8 cellular contexts compared by ENCODE assay signal in genomic region chr19:56566904-56567273, GRCh38. TPM values are rescaled to one million over a fixed set of nuclear protein-coding genes. Genes with fewer than 3 reads are reported as not detected.
DNase-seq lines count a peak whose midpoint lies in the region; ATAC-seq and TF ChIP-seq lines count a peak whose summit lies in the region.

No MANE protein-coding gene starts in this region.

- CTCF ChIA-PET in AG04449 (lab: Yijun Ruan, JAX): no interaction called here
- CTCF ChIA-PET in MCF 10A (lab: Yijun Ruan, JAX): no interaction called here

- H3K27me3 Mint-ChIP-seq in MCF 10A (ENCODE audit: insufficient read depth, unreplicated experiment): no peaks in the 10 kb centered on the region

- ATAC-seq in GM18867 (IDR thresholded peaks at IDR 0.05; ENCODE audit: unreplicated experiment): peak; percentile 30
- peak; percentile 11 for ATAC-seq in HG03108 (IDR thresholded peaks at IDR 0.05; ENCODE audit: unreplicated experiment)

- H3K36me3 ChIP-seq in SJSA1: peaks cover 19% of the 10 kb centered on the region

- H3K4me1 ChIP-seq in SJSA1 (replicated peaks): no peaks in the 10 kb centered on the region

- H3K27ac ChIP-seq in SJSA1 (no peak overlapping the region), layer of hippocampus (ENCODE audit: low read depth, low read length) (peak overlapping the region; percentile 80)

- no TSS peak for BruUV-seq in MCF 10A (replicated peaks; lab: Mats Ljungman, UMichigan)

- H3K4me1 Mint-ChIP-seq in MCF 10A (ENCODE audit: insufficient read depth, unreplicated experiment): no peaks in the 10 kb centered on the region

- H3K36me3 Mint-ChIP-seq in MCF 10A (ENCODE audit: insufficient read depth, unreplicated experiment): no peaks in the 10 kb centered on the region

- peak overlapping the region; percentile 69 for H3K4me3 Mint-ChIP-seq in MCF 10A (ENCODE audit: unreplicated experiment)

- no peak overlapping the region for H3K27ac Mint-ChIP-seq in MCF 10A (ENCODE audit: low read depth, unreplicated experiment)

- peaks cover 28% of the 10 kb centered on the region for H3K9me3 Mint-ChIP-seq in MCF 10A (ENCODE audit: unreplicated experiment)

- no peaks in the 10 kb centered on the region for H3K27me3 ChIP-seq in SJSA1 (replicated peaks)
- H3K27me3 ChIP-seq in layer of hippocampus (ENCODE audit: control insufficient read depth, insufficient read depth, low read length): no peaks in the 10 kb centered on the region

- no peak for DNase-seq in AG04449 (ENCODE audit: low read depth, low spot score)
- DNase-seq in SJSA1 (ENCODE audit: low read depth in 1 of 2, low spot score in 2 of 2): peak in 1 of 2 experiments; percentile 49
- DNase-seq in MCF 10A (ENCODE audit: unreplicated experiment): no peak
- peak; percentile 13 to 29 for DNase-seq in stimulated activated CD4-positive, alpha-beta T cell treated with anti-CD3 and anti-CD28 coated beads, Interleukin-1b, Interleukin-23, amount 100 ng/mL, for 4 hours (ENCODE audit: low read depth in 2 of 2)
- no peak for DNase-seq in OCI-M2 (lab: John Stamatoyannopoulos, UW; ENCODE audit: unreplicated experiment)

- intact Hi-C loops in MCF 10A (cut with micrococcal nuclease): no loop called here

- H3K4me3 ChIP-seq in AG04449 (ENCODE audit: low read depth, low read length) (peak overlapping the region; percentile 97), SJSA1 (peak overlapping the region; percentile 58)

- no peak for TF ChIP-seq CTCF in AG04449 (IDR thresholded peaks at IDR 0.05; ENCODE audit: insufficient read depth, low read length, missing control alignments)
- no peak for TF ChIP-seq CTCF in MCF 10A (IDR thresholded peaks at IDR 0.05; ENCODE audit: unreplicated experiment)

- POLR2A ChIA-PET in AG04449 (lab: Yijun Ruan, JAX) (no interaction called here), MCF 10A (lab: Yijun Ruan, JAX) (no interaction called here)

- peaks cover 34% of the 10 kb centered on the region for H3K9me3 ChIP-seq in SJSA1 (replicated peaks)

RNA-seq across cellular contexts. Expression of gene ZNF470, which starts 0.4 kb away (rescaled TPM):
- total RNA-seq in SJSA1 (2014; rRNA removed; shearing (Covaris generic)): 0.60 and 2.3 TPM in 2 replicates
- not detected in 2 replicates for total RNA-seq in MCF 10A (2022)

RNA-seq across cellular contexts. Expression of gene ZFP28, which starts 28.1 kb away (rescaled TPM):
- total RNA-seq in SJSA1 (2014; rRNA removed; shearing (Covaris generic)): 1.4 and 28.1 TPM in 2 replicates
- not detected in 2 replicates for total RNA-seq in MCF 10A (2022)

RNA-seq across cellular contexts. Expression of gene ZNF71, which starts 28.2 kb away (rescaled TPM):
- 4.4 and 7.4 TPM in 2 replicates for total RNA-seq in SJSA1 (2014; rRNA removed; shearing (Covaris generic))
- 4.0 and 5.9 TPM in 2 replicates for total RNA-seq in MCF 10A (2022)

RNA-seq across cellular contexts. Expression of gene ZNF471, which starts 59.2 kb away (rescaled TPM):
- total RNA-seq in SJSA1 (2014; rRNA removed; shearing (Covaris generic)): 0.03 TPM in 1 of 2 replicates, not detected in the other
- not detected in 2 replicates for total RNA-seq in MCF 10A (2022)

Comparison
In these comparisons a context has a peak if more than half of its experiments do, and no peak if none do; other contexts are left out.
1. DNase-seq: peak in stimulated activated CD4-positive, alpha-beta T cell treated with anti-CD3 and anti-CD28 coated beads, Interleukin-1b, Interleukin-23, amount 100 ng/mL, for 4 hours (2 of 2); none in AG04449 (single experiment), MCF 10A (single experiment) and OCI-M2 (single experiment).